ENCODE assay signal across 26 cellular contexts in genomic region chr12:117469883-117470483, GRCh38.
"Had no signal": no experiment of that assay in that cellular context is flagged by ENCODE, and none has a peak within 500 bp of the region (broad histone marks: within the 10 kb centered on the region; RNA-seq: fewer than 3 reads in every experiment).

No MANE protein-coding gene starts in this region.

- H3K36me3 ChIP-seq: stomach, suprapubic skin, thoracic aorta, thyroid gland, tibial artery, tibial nerve, transverse colon, upper lobe of left lung, upper lobe of right lung, uterus, vagina had no signal

- H3K4me3 ChIP-seq: stomach, suprapubic skin, testis, thoracic aorta, thyroid gland, tibial artery, tibial nerve, transverse colon, upper lobe of left lung, upper lobe of right lung, uterus, vagina had no signal

- H3K27ac ChIP-seq: stomach, suprapubic skin, testis, thoracic aorta, thyroid gland, tibial artery, tibial nerve, transverse colon, upper lobe of left lung, upper lobe of right lung, uterus, vagina had no signal

- H3K9me3 ChIP-seq: suprapubic skin, testis, thoracic aorta, thyroid gland, uterus, vagina had no signal

- DNase-seq: stimulated activated CD4-positive, alpha-beta T cell treated with anti-CD3 and anti-CD28 coated beads, Interleukin-2, amount 100 ng/mL, for 48 hours; stimulated activated CD4-positive, alpha-beta T cell treated with anti-CD3 and anti-CD28 coated beads, Interleukin-4, amount 100 ng/mL, for 1 hour; stimulated activated CD4-positive, alpha-beta T cell treated with anti-CD3 and anti-CD28 coated beads, Interleukin-4, amount 100 ng/mL, for 24 hours; stimulated activated CD4-positive, alpha-beta T cell treated with anti-CD3 and anti-CD28 coated beads, Interleukin-4, amount 100 ng/mL, for 4 hours; stimulated activated CD8-positive, alpha-beta memory T cell treated with anti-CD3 and anti-CD28 coated beads, Interleukin-4, amount 100 ng/mL, for 48 hours; stimulated activated naive B cell treated with anti-CD40 and anti-IgM and Interleukin-4, amounts not matched to agents 10 μg/mL and 1 μg/mL and 100 μg/mL, for 72 hours; stimulated activated naive CD4-positive, alpha-beta T cell; stimulated activated naive CD4-positive, alpha-beta T cell treated with Interleukin-2 at 50 U/mL for 16 hours; stimulated activated naive CD8-positive, alpha-beta T cell treated with anti-CD3 and anti-CD28 coated beads, Interleukin-15, amount 100 ng/mL, for 72 hours; stimulated activated naive CD8-positive, alpha-beta T cell treated with anti-CD3 and anti-CD28 coated beads, Interleukin-15, Interleukin-2, amounts not matched to agents 100 U/mL and 50 U/mL, for 24 hours; stomach; substantia nigra; testis; thyroid gland; tibial artery; transverse colon; trophoblast cell; upper lobe of left lung; upper lobe of right lung; uterus had no signal

- H3K4me1 ChIP-seq: stomach, suprapubic skin, testis, thyroid gland, tibial artery, tibial nerve, transverse colon, upper lobe of left lung, upper lobe of right lung, uterus, vagina had no signal

- H3K27me3 ChIP-seq: testis, thyroid gland, tibial nerve, transverse colon, upper lobe of left lung, upper lobe of right lung, uterus, vagina had no signal

- ATAC-seq: stimulated activated effector memory CD8-positive, alpha-beta T cell treated with anti-CD3 and anti-CD28 coated beads, Interleukin-12 subunit alpha, Interleukin-12 subunit beta, amount 100 ng/mL, for 72 hours; stimulated activated memory B cell treated with anti-CD40 and anti-IgM and Interleukin-4, amounts not matched to agents 10 μg/mL and 1 μg/mL and 100 μg/mL, for 72 hours; stimulated activated naive B cell treated with anti-CD40 and anti-IgM and Interleukin-4, amounts not matched to agents 10 μg/mL and 1 μg/mL and 100 μg/mL, for 72 hours; stimulated activated naive CD8-positive, alpha-beta T cell treated with anti-CD3 and anti-CD28 coated beads, Interleukin-15, amount 100 ng/mL, for 72 hours; stimulated activated naive CD8-positive, alpha-beta T cell treated with anti-CD3 and anti-CD28 coated beads, Interleukin-15, Interleukin-2, amounts not matched to agents 100 U/mL and 50 U/mL, for 24 hours; upper lobe of right lung had no signal
